8 cellular contexts compared by ENCODE assay signal in genomic region chr12:46388427-46388992, GRCh38. TPM values are rescaled to one million over a fixed set of nuclear protein-coding genes. Genes with fewer than 3 reads are reported as not detected.
DNase-seq lines count a peak whose midpoint lies in the region; ATAC-seq, FAIRE-seq and TF ChIP-seq lines count a peak whose summit lies in the region.

No MANE protein-coding gene starts in this region.

- FAIRE-seq in pancreas (lab: Jason Lieb, UNC): no peak

- no peak overlapping the region for H3K27ac ChIP-seq in CD8-positive, alpha-beta T cell (ENCODE audit: low read depth, low read length)
- H3K27ac ChIP-seq in thymus (ENCODE audit: low read depth) (peak overlapping the region; percentile 53), pancreas (no peak overlapping the region)

- ATAC-seq in CD8-positive, alpha-beta T cell: no peak
- ATAC-seq in GM19397 (IDR thresholded peaks at IDR 0.05; ENCODE audit: unreplicated experiment) (peak; percentile 54), HG03354 (IDR thresholded peaks at IDR 0.05; ENCODE audit: poor library complexity, severe bottlenecking, unreplicated experiment) (peak; percentile 72), pancreas (no peak)
- ATAC-seq in activated naive CD8-positive, alpha-beta T cell treated with anti-CD3 and anti-CD28 coated beads, Interleukin-2, amount 50 U/mL, for 24 hours: no peak

- H3K36me3 ChIP-seq in CD8-positive, alpha-beta T cell (ENCODE audit: insufficient read depth, low read length): no peaks in the 10 kb centered on the region
- H3K36me3 ChIP-seq in thymus (ENCODE audit: control insufficient read depth, insufficient read depth) (peaks cover 3% of the 10 kb centered on the region), pancreas (no peaks in the 10 kb centered on the region)

- no peak for TF ChIP-seq CTCF in CD8-positive, alpha-beta T cell (IDR thresholded peaks at IDR 0.05)
- no peak for TF ChIP-seq CTCF in pancreas (IDR thresholded peaks at IDR 0.05)

- H3K27me3 Mint-ChIP-seq in CD8-positive, alpha-beta T cell (ENCODE audit: low read depth): no peaks in the 10 kb centered on the region
- no peaks in the 10 kb centered on the region for H3K27me3 Mint-ChIP-seq in activated naive CD8-positive, alpha-beta T cell treated with anti-CD3 and anti-CD28 coated beads, Interleukin-2, amount 50 U/mL, for 24 hours

- WGBS in thymus: 16% methylated on average over 3 of the region's 3 CpGs
- 82 to 91% methylated on average over 3 of the region's 3 CpGs for WGBS in pancreas, 2 donors

- intact Hi-C loops in CD8-positive, alpha-beta T cell (cut with DNase I, micrococcal nuclease): loop anchor here in 1 of 2 experiments (2.0 to 10.0 kb wide), 2 partner anchors 14 to 196 kb away; no protein-coding TSS in a partner anchor
- intact Hi-C loops in pancreas (cut with DNase I): no loop called here

- peak overlapping the region; percentile 3 for H3K27ac Mint-ChIP-seq in CD8-positive, alpha-beta T cell
- peak overlapping the region; percentile 81 for H3K27ac Mint-ChIP-seq in activated naive CD8-positive, alpha-beta T cell treated with anti-CD3 and anti-CD28 coated beads, Interleukin-2, amount 50 U/mL, for 24 hours

- no peak for DNase-seq in CD8-positive, alpha-beta T cell
- no peak for DNase-seq in activated naive CD8-positive, alpha-beta T cell treated with anti-CD3 and anti-CD28 coated beads, Interleukin-2, amount 50 U/mL, for 24 hours
- DNase-seq in globus pallidus (ENCODE audit: low spot score) (no peak), pancreas (no peak)
- no peak for DNase-seq in activated naive CD4-positive, alpha-beta T cell treated with Interleukin-2 at 50 U/mL for 16 hours

- H3K36me3 Mint-ChIP-seq in CD8-positive, alpha-beta T cell: peaks cover 19% of the 10 kb centered on the region
- H3K36me3 Mint-ChIP-seq in activated naive CD8-positive, alpha-beta T cell treated with anti-CD3 and anti-CD28 coated beads, Interleukin-2, amount 50 U/mL, for 24 hours (ENCODE audit: low read depth): peaks cover 7% of the 10 kb centered on the region

- H3K9me3 ChIP-seq in CD8-positive, alpha-beta T cell (ENCODE audit: low read length): no peaks in the 10 kb centered on the region
- no peaks in the 10 kb centered on the region for H3K9me3 ChIP-seq in thymus (ENCODE audit: control insufficient read depth)
- no peaks in the 10 kb centered on the region for H3K9me3 ChIP-seq in pancreas

- peaks cover 49% of the 10 kb centered on the region for H3K4me1 Mint-ChIP-seq in CD8-positive, alpha-beta T cell (ENCODE audit: low read depth)
- peaks cover 70% of the 10 kb centered on the region for H3K4me1 Mint-ChIP-seq in activated naive CD8-positive, alpha-beta T cell treated with anti-CD3 and anti-CD28 coated beads, Interleukin-2, amount 50 U/mL, for 24 hours

- POLR2A ChIA-PET in CD8-positive, alpha-beta T cell (lab: Charles Lee): interaction anchor here (2.3 kb wide), 1 partner anchor 17 kb away, joined by 12 read pairs; no protein-coding TSS in a partner anchor

- H3K4me1 ChIP-seq in CD8-positive, alpha-beta T cell (ENCODE audit: insufficient read depth, low read length): peaks cover 41% of the 10 kb centered on the region
- peaks cover 16% of the 10 kb centered on the region for H3K4me1 ChIP-seq in thymus (ENCODE audit: control insufficient read depth, insufficient read depth, low read length)
- peaks cover 11 to 34% (median 24%) of the 10 kb centered on the region in 3 donors for H3K4me1 ChIP-seq in pancreas

- H3K27me3 ChIP-seq in CD8-positive, alpha-beta T cell (ENCODE audit: insufficient read depth, low read length): no peaks in the 10 kb centered on the region
- H3K27me3 ChIP-seq in thymus (ENCODE audit: control insufficient read depth, insufficient read depth) (no peaks in the 10 kb centered on the region), pancreas (no peaks in the 10 kb centered on the region)

- no peaks in the 10 kb centered on the region for H3K9me3 Mint-ChIP-seq in CD8-positive, alpha-beta T cell
- no peaks in the 10 kb centered on the region for H3K9me3 Mint-ChIP-seq in activated naive CD8-positive, alpha-beta T cell treated with anti-CD3 and anti-CD28 coated beads, Interleukin-2, amount 50 U/mL, for 24 hours

- H3K4me3 Mint-ChIP-seq in CD8-positive, alpha-beta T cell: peak overlapping the region; percentile 7
- H3K4me3 Mint-ChIP-seq in activated naive CD8-positive, alpha-beta T cell treated with anti-CD3 and anti-CD28 coated beads, Interleukin-2, amount 50 U/mL, for 24 hours: peak overlapping the region; percentile 63

- H3K4me3 ChIP-seq in CD8-positive, alpha-beta T cell (ENCODE audit: low read depth, low read length): no peak overlapping the region
- H3K4me3 ChIP-seq in thymus (ENCODE audit: low read length) (no peak overlapping the region), pancreas (no peak overlapping the region)

- CTCF ChIA-PET in CD8-positive, alpha-beta T cell (lab: Charles Lee): no interaction called here

RNA-seq across cellular contexts. Expression of gene SLC38A2, which starts 15.9 kb away (rescaled TPM):
- total RNA-seq in CD8-positive, alpha-beta T cell: 100 to 1,000 TPM; 268 to 279 TPM
- polyA plus RNA-seq in thymus: 137 TPM
- 100 to 1,000 TPM in 1 of 6 donors, 10 to 100 TPM in 5; 32.4 to 155 (median 81.5) TPM for total RNA-seq in pancreas
- 10 to 100 TPM; 24.2 to 49.3 TPM for polyA plus RNA-seq in pancreas

Comparison
In these comparisons a context has a peak if more than half of its experiments do, and no peak if none do; other contexts are left out.
1. ATAC-seq: peak in GM19397 (single experiment) and HG03354 (single experiment); none in CD8-positive, alpha-beta T cell (single experiment), activated naive CD8-positive, alpha-beta T cell treated with anti-CD3 and anti-CD28 coated beads, Interleukin-2, amount 50 U/mL, for 24 hours (single experiment) and pancreas (0 of 4).